11 cellular contexts compared by ENCODE assay signal in the genomic region with DNA sequence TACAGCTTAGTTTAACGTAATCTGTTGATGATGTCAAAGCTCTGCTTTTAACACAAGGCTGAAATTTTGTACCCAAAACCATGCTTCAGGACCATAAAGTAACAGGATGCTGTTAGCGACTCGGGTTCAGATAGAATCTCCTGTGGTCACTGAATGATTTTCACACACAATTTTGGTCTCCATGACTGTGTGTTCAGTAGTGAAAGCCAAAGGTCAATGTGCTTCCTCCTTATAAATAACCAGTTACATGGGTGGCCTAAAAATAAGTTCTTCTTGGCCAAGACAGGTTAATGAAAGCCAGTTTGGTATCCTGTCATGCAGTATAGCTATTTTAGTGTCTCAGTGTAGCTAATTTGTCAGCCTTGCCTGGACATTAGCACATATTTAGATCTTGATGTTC. TPM values are rescaled to one million over a fixed set of nuclear protein-coding genes. Genes with fewer than 3 reads are reported as not detected.
A peak's percentile ranks its signal among the peaks of the same experiment; 100 is the strongest.
DNase-seq lines count a peak whose midpoint lies in the region; ATAC-seq and TF ChIP-seq lines count a peak whose summit lies in the region.
"Had no signal": no experiment of that assay in that cellular context is flagged by ENCODE, and none has a peak within 500 bp of the region (broad histone marks: within the 10 kb centered on the region; RNA-seq: fewer than 3 reads in every experiment).

No MANE protein-coding gene starts in this region.

- ATAC-seq in GM18870 (IDR thresholded peaks at IDR 0.05; ENCODE audit: unreplicated experiment) = peak; percentile 100
- ATAC-seq in GM21526 (IDR thresholded peaks at IDR 0.05; ENCODE audit: low FRiP score, unreplicated experiment) = peak; percentile 96
- peak; percentile 96 for ATAC-seq in HG03103 (IDR thresholded peaks at IDR 0.05; ENCODE audit: low read depth, unreplicated experiment)
- peak; percentile 23 for ATAC-seq in left lobe of liver
- ATAC-seq in left lung = no peak
- ATAC-seq: naive thymus-derived CD4-positive, alpha-beta T cell had no signal

- intact Hi-C loops in left lung (cut with DNase I) = no loop called here

- DNase-seq in left lobe of liver (ENCODE audit: low spot score) = no peak
- DNase-seq in DMS114 treated with DMSO at 0.1 percent for 48 hours (lab: John Stamatoyannopoulos, UW; ENCODE audit: unreplicated experiment) = no peak
- DNase-seq in medulla oblongata (ENCODE audit: extremely low spot score) = no peak
- no peak for DNase-seq in left lung
- DNase-seq in T1000 (lab: John Stamatoyannopoulos, UW) = no peak
- DNase-seq: hippocampal formation; naive thymus-derived CD4-positive, alpha-beta T cell; stimulated activated CD4-positive, alpha-beta T cell treated with anti-CD3 and anti-CD28 coated beads, Interleukin-2, amount 100 ng/mL, for 24 hours had no signal

- no peaks in the 10 kb centered on the region for H3K27me3 ChIP-seq in left lung

- no peak overlapping the region for H3K4me3 ChIP-seq in left lung

- TF ChIP-seq CTCF in left lung (IDR thresholded peaks at IDR 0.05) = no peak

- no peak overlapping the region for H3K27ac ChIP-seq in left lung

- no peaks in the 10 kb centered on the region for H3K4me1 ChIP-seq in left lung

- no peaks in the 10 kb centered on the region for H3K36me3 ChIP-seq in left lung

- H3K9me3 ChIP-seq in left lung = no peaks in the 10 kb centered on the region

RNA-seq across cellular contexts. Expression of a gene that starts 19.1 kb away (rescaled TPM):
- total RNA-seq in left lobe of liver (118 TPM), left lung (100 to 1,000 TPM in 1 of 2 donors, 10 to 100 TPM in 1; 85.6 to 119 TPM)
